Comparison of ENCODE assay signal across 8 cellular contexts in genomic region chr7:99557940-99558305, GRCh38. TPM values are rescaled to one million over a fixed set of nuclear protein-coding genes. Genes with fewer than 3 reads are reported as not detected.
A peak's percentile ranks its signal among the peaks of the same experiment; 100 is the strongest.
DNase-seq lines count a peak whose midpoint lies in the region; ATAC-seq and TF ChIP-seq lines count a peak whose summit lies in the region.

No MANE protein-coding gene starts in this region.

- peaks cover 74% of the 10 kb centered on the region for H3K36me3 Mint-ChIP-seq in CD4-positive, alpha-beta T cell (ENCODE audit: low read depth)
- peaks cover 22% of the 10 kb centered on the region for H3K36me3 Mint-ChIP-seq in neural crest cell (ENCODE audit: low read depth)

- TF ChIP-seq CTCF in CD4-positive, alpha-beta T cell (IDR thresholded peaks at IDR 0.05) = no peak
- no peak for TF ChIP-seq CTCF in neural crest cell (conservative IDR thresholded peaks at IDR 0.05)

- peak overlapping the region; percentile 95 for H3K27ac ChIP-seq in CD4-positive, alpha-beta T cell (ENCODE audit: low read depth, low read length)
- peak overlapping the region; percentile 91 for H3K27ac ChIP-seq in duodenal mucosa (ENCODE audit: low read depth, low read length)

- CTCF ChIA-PET in CD4-positive, alpha-beta T cell (lab: Charles Lee) = no interaction called here
- CTCF ChIA-PET in HEK293T (lab: Yijun Ruan, JAX) = no interaction called here

- no peaks in the 10 kb centered on the region for H3K9me3 Mint-ChIP-seq in CD4-positive, alpha-beta T cell
- H3K9me3 Mint-ChIP-seq in neural crest cell = no peaks in the 10 kb centered on the region

- H3K27ac Mint-ChIP-seq in CD4-positive, alpha-beta T cell = peak overlapping the region; percentile 95
- peak overlapping the region; percentile 99 for H3K27ac Mint-ChIP-seq in neural crest cell (ENCODE audit: unreplicated experiment)

- peak overlapping the region; percentile 97 for H3K4me3 ChIP-seq in Jurkat, Clone E6-1 (ENCODE audit: low read length)
- peak overlapping the region; percentile 73 to 98 for H3K4me3 ChIP-seq in duodenal mucosa (ENCODE audit: low read depth in 1 of 2, low read length in 2 of 2)

- POLR2A ChIA-PET in CD4-positive, alpha-beta T cell (lab: Charles Lee) = interaction anchor here (0.6 to 3.9 kb wide), 32 partner anchors 9 to 1317 kb away, joined by 3 to 99 read pairs (median 6); partner anchors contain the start of genes ATP5MF, BUD31, CPSF4 and FBXO24
- POLR2A ChIA-PET in HEK293T (lab: Yijun Ruan, JAX) = interaction anchor here (0.6 to 3.7 kb wide), 18 partner anchors 9 to 302 kb away, joined by 3 to 31 read pairs (median 6); partner anchors contain the start of genes BUD31, PDAP1, ZKSCAN5 and ZNF394

- peak; percentile 75 for ATAC-seq in CD4-positive, alpha-beta T cell (ENCODE audit: poor library complexity)
- ATAC-seq in GM21423 (IDR thresholded peaks at IDR 0.05; ENCODE audit: unreplicated experiment) = peak; percentile 34

- no peaks in the 10 kb centered on the region for H3K27me3 Mint-ChIP-seq in CD4-positive, alpha-beta T cell
- H3K27me3 Mint-ChIP-seq in neural crest cell (ENCODE audit: low read depth) = no peaks in the 10 kb centered on the region

- peak overlapping the region; percentile 93 for H3K4me3 Mint-ChIP-seq in CD4-positive, alpha-beta T cell
- peak overlapping the region; percentile 96 for H3K4me3 Mint-ChIP-seq in neural crest cell

- H3K4me1 ChIP-seq in duodenal mucosa (ENCODE audit: control insufficient read depth in 1 of 2, insufficient read depth in 2 of 2, low read length in 2 of 2) = peaks cover 16 to 27% of the 10 kb centered on the region in 2 donors

- H3K4me1 Mint-ChIP-seq in CD4-positive, alpha-beta T cell (ENCODE audit: low read depth) = peaks cover 64% of the 10 kb centered on the region
- H3K4me1 Mint-ChIP-seq in neural crest cell = peaks cover 28% of the 10 kb centered on the region

- H3K27me3 ChIP-seq in CD4-positive, alpha-beta T cell (ENCODE audit: control insufficient read depth, insufficient read depth, low read length) = no peaks in the 10 kb centered on the region
- H3K27me3 ChIP-seq in duodenal mucosa (ENCODE audit: control insufficient read depth in 1 of 2, insufficient read depth in 2 of 2, low read length in 2 of 2) = no peaks in the 10 kb centered on the region

- H3K9ac ChIP-seq in duodenal mucosa (ENCODE audit: low read depth in 1 of 2, low read length in 2 of 2) = peak overlapping the region; percentile 70 to 98

- no peak for DNase-seq in CD4-positive, alpha-beta T cell
- peak; percentile 9 for DNase-seq in Jurkat, Clone E6-1 (ENCODE audit: low read depth, low spot score)
- no peak for DNase-seq in neural crest cell (ENCODE audit: low read depth, low spot score)
- no peak for DNase-seq in pons (ENCODE audit: low spot score)
- DNase-seq in OCI-M2 (lab: John Stamatoyannopoulos, UW; ENCODE audit: unreplicated experiment) = no peak
- no peak for DNase-seq in HEK293T (ENCODE audit: extremely low spot score)

- H3K9me3 ChIP-seq in CD4-positive, alpha-beta T cell (ENCODE audit: control insufficient read depth, low read length) = no peaks in the 10 kb centered on the region
- no peaks in the 10 kb centered on the region for H3K9me3 ChIP-seq in duodenal mucosa (ENCODE audit: control insufficient read depth in 1 of 2, low read length in 2 of 2)

- peaks cover 27 to 32% of the 10 kb centered on the region in 2 donors for H3K36me3 ChIP-seq in duodenal mucosa (ENCODE audit: control insufficient read depth in 1 of 2, insufficient read depth in 2 of 2, low read length in 2 of 2)

- intact Hi-C loops in CD4-positive, alpha-beta T cell (cut with DNase I, micrococcal nuclease) = loop anchor here (2.0 to 10.0 kb wide), 5 partner anchors 53 to 439 kb away; partner anchors contain the start of genes ARPC1A (in 1 of the 2), ZKSCAN5 (in 1 of the 2) and ZSCAN25 (in 1 of the 2)

TF ChIP-seq in HEK293T, 16 proteins besides CTCF, POLR2A, EP300 and RAD21:
- no peak for TF ChIP-seq SP1 (IDR thresholded peaks at IDR 0.05)
- no peak for TF ChIP-seq FOXK2 (IDR thresholded peaks at IDR 0.05)
- TF ChIP-seq L3MBTL2 (conservative IDR thresholded peaks at IDR 0.05) = no peak
- TF ChIP-seq PKNOX1 (IDR thresholded peaks at IDR 0.05) = no peak
- TF ChIP-seq NFRKB (IDR thresholded peaks at IDR 0.05) = no peak
- TF ChIP-seq LEF1 (IDR thresholded peaks at IDR 0.05; ENCODE audit: borderline replicate concordance) = no peak
- no peak for TF ChIP-seq FOXA1 (IDR thresholded peaks at IDR 0.05)
- TF ChIP-seq ARNT (IDR thresholded peaks at IDR 0.05) = no peak
- no peak for TF ChIP-seq TARDBP (IDR thresholded peaks at IDR 0.05)
TF ChIP-seq in HEK293T: peak in this region for 0.

RNA-seq across cellular contexts. Expression of gene ZNF655, which starts 0.5 kb away (rescaled TPM):
- total RNA-seq in CD4-positive, alpha-beta T cell = 100 to 1,000 TPM; 145 to 146 TPM
- 32.0 TPM for polyA plus RNA-seq in Jurkat, Clone E6-1 (2012; ENCODE audit: insufficient read depth, insufficient read length)
- 56.0 and 57.0 TPM in 2 replicates for total RNA-seq in neural crest cell

RNA-seq across cellular contexts. Expression of gene FAM200A, which starts 6.0 kb away (rescaled TPM):
- total RNA-seq in CD4-positive, alpha-beta T cell = 1 to 10 TPM; 1.5 to 1.8 TPM
- 6.0 TPM for polyA plus RNA-seq in Jurkat, Clone E6-1 (2012; ENCODE audit: insufficient read depth, insufficient read length)
- 10.6 and 10.9 TPM in 2 replicates for total RNA-seq in neural crest cell

RNA-seq across cellular contexts. Expression of gene TMEM225B, which starts 40.1 kb away (rescaled TPM):
- total RNA-seq in CD4-positive, alpha-beta T cell = 1 to 10 TPM; 1.0 TPM
- 6.5 TPM for polyA plus RNA-seq in Jurkat, Clone E6-1 (2012; ENCODE audit: insufficient read depth, insufficient read length)
- total RNA-seq in neural crest cell = 0.91 and 1.8 TPM in 2 replicates

RNA-seq across cellular contexts. Expression of gene ZKSCAN5, which starts 53.5 kb away (rescaled TPM):
- 1 to 10 TPM; 3.8 to 4.4 TPM for total RNA-seq in CD4-positive, alpha-beta T cell
- polyA plus RNA-seq in Jurkat, Clone E6-1 (2012; ENCODE audit: insufficient read depth, insufficient read length) = 13.8 TPM
- total RNA-seq in neural crest cell = 21.5 and 21.7 TPM in 2 replicates

RNA-seq across cellular contexts. Expression of gene ZNF394, which starts 57.8 kb away (rescaled TPM):
- total RNA-seq in CD4-positive, alpha-beta T cell = 100 to 1,000 TPM; 215 to 223 TPM
- 15.6 TPM for polyA plus RNA-seq in Jurkat, Clone E6-1 (2012; ENCODE audit: insufficient read depth, insufficient read length)
- total RNA-seq in neural crest cell = 17.5 and 19.5 TPM in 2 replicates
